ENCODE assay signal across 9 cellular contexts in genomic region chr1:156838972-156839371, GRCh38. TPM values are rescaled to one million over a fixed set of nuclear protein-coding genes. Genes with fewer than 3 reads are reported as not detected.
DNase-seq lines count a peak whose midpoint lies in the region; ATAC-seq, FAIRE-seq and TF ChIP-seq lines count a peak whose summit lies in the region.
"Had no signal": no experiment of that assay in that cellular context is flagged by ENCODE, and none has a peak within 500 bp of the region (broad histone marks: within the 10 kb centered on the region; RNA-seq: fewer than 3 reads in every experiment).

No MANE protein-coding gene starts in this region.

- H3K27me3 ChIP-seq in cardiac muscle cell (peaks cover 36% of the 10 kb centered on the region), PC-9 (ENCODE audit: insufficient read depth, low read depth) (peaks cover 30% of the 10 kb centered on the region; the same call in 1 of the 2 replicates), GM12878 (replicated peaks in 1 of 2; ENCODE audit: control insufficient read depth in 2 of 2, insufficient read depth in 2 of 2, low read length in 1 of 2) (no peaks in the 10 kb centered on the region; a peak in 1 of 4 replicates), tibial artery (peaks cover 0 to 86% of the 10 kb centered on the region in 2 donors)

- no peaks in the 10 kb centered on the region for H3F3A ChIP-seq in PC-9 (ENCODE audit: insufficient read depth, low read depth)

- H3K4me3 ChIP-seq in cardiac muscle cell (no peak overlapping the region), PC-9 (no peak overlapping the region), GM12878 (no peak overlapping the region), tibial artery (no peak overlapping the region)

- peak; percentile 74 for FAIRE-seq in GM12878 (lab: Jason Lieb, UNC)

- no peaks in the 10 kb centered on the region for H3K9me3 ChIP-seq in cardiac muscle cell (ENCODE audit: low read depth)
- no peaks in the 10 kb centered on the region for H3K9me3 ChIP-seq in PC-9 (ENCODE audit: insufficient read depth, low read depth)
- no peaks in the 10 kb centered on the region for H3K9me3 ChIP-seq in GM12878 (replicated peaks; ENCODE audit: control insufficient read depth, insufficient read depth, low read length)
- H3K9me3 ChIP-seq in tibial artery = no peaks in the 10 kb centered on the region

- H3K36me3 ChIP-seq in cardiac muscle cell (no peaks in the 10 kb centered on the region), PC-9 (ENCODE audit: low read depth) (no peaks in the 10 kb centered on the region), GM12878 (ENCODE audit: control insufficient read depth in 2 of 2, insufficient read depth in 2 of 2, low read length in 1 of 2) (no peaks in the 10 kb centered on the region), tibial artery (no peaks in the 10 kb centered on the region)

- no TSS peak for BruUV-seq in PC-9 (replicated peaks; lab: Mats Ljungman, UMichigan)
- no TSS peak for BruUV-seq in GM12878 (replicated peaks; lab: Mats Ljungman, UMichigan)

- TF ChIP-seq RAD21 in GM12878 (IDR thresholded peaks at IDR 0.05; ENCODE audit: insufficient read depth, low read depth, low read length) = peak; percentile 86

- no peak overlapping the region for H3K27ac ChIP-seq in cardiac muscle cell
- H3K27ac ChIP-seq in PC-9 = no peak overlapping the region
- H3K27ac ChIP-seq in GM12878 (ENCODE audit: control insufficient read depth, insufficient read depth) = no peak overlapping the region
- no peak overlapping the region for H3K27ac ChIP-seq in tibial artery

- H2AFZ ChIP-seq in PC-9 (no peak overlapping the region), GM12878 (ENCODE audit: control insufficient read depth, low read depth, low read length) (no peak overlapping the region)

- TF ChIP-seq CTCF in cardiac muscle cell (IDR thresholded peaks at IDR 0.05; ENCODE audit: low read depth, low read length) = peak; percentile 94
- peak; percentile 96 for TF ChIP-seq CTCF in PC-9 (conservative IDR thresholded peaks at IDR 0.05)
- TF ChIP-seq CTCF in GM12878 (IDR thresholded peaks at IDR 0.05 in 2 of 3, conservative IDR thresholded peaks at IDR 0.05 in 1 of 3; ENCODE audit: control insufficient read depth in 2 of 3, extremely low read depth in 1 of 3, insufficient read depth in 1 of 3, low read depth in 3 of 3, low read length in 3 of 3) = peak; percentile 80 to 94 (median 91)
- TF ChIP-seq CTCF in tibial artery (IDR thresholded peaks at IDR 0.05) = peak; percentile 65 to 83

- H3K79me2 ChIP-seq in PC-9 (ENCODE audit: low read depth) (no peaks in the 10 kb centered on the region), GM12878 (ENCODE audit: control insufficient read depth, insufficient read depth, low read length) (no peaks in the 10 kb centered on the region)

- POLR2A ChIA-PET in PC-9 (lab: Charles Lee; ENCODE audit: unreplicated experiment) = no interaction called here
- POLR2A ChIA-PET in GM12878 (lab: Charles Lee) = interaction anchor here (0.6 to 2.8 kb wide), 4 partner anchors 21 to 111 kb away, joined by 3 to 9 read pairs (median 6); partner anchors contain the start of genes ISG20L2, METTL25B and NTRK1

- RAD21 ChIA-PET in GM12878 (lab: Charles Lee; ENCODE audit: unreplicated experiment) = interaction anchor here (0.6 to 6.1 kb wide), 13 partner anchors 10 to 267 kb away, joined by 3 to 113 read pairs (median 6); partner anchors contain the start of genes INSRR, ISG20L2, METTL25B and NTRK1

- intact Hi-C loops in Right ventricle myocardium inferior (cut with DNase I) = loop anchor here (1.0 to 5.0 kb wide), 2 partner anchors 21 to 88 kb away; partner anchors contain the start of gene NTRK1
- intact Hi-C loops in PC-9 (cut with micrococcal nuclease; ENCODE audit: unreplicated experiment) = no loop called here
- intact Hi-C loops in GM12878 (cut with micrococcal nuclease; ENCODE audit: unreplicated experiment) = loop anchor here (1.0 to 5.0 kb wide), 3 partner anchors 21 to 52 kb away; partner anchors contain the start of gene NTRK1
- intact Hi-C loops in tibial artery (cut with DNase I; ENCODE audit: low total_unique reads) = no loop called here

- CTCF ChIA-PET in PC-9 (lab: Charles Lee) (interaction anchor here (0.7 to 1.7 kb wide), 4 partner anchors 21 to 112 kb away, joined by 3 to 4 read pairs (median 4); no protein-coding TSS in a partner anchor), GM12878 (lab: Yijun Ruan, JAX) (interaction anchor here (0.8 to 6.9 kb wide), 36 partner anchors 8 to 251 kb away, joined by 3 to 248 read pairs (median 7); partner anchors contain the start of genes INSRR, ISG20L2, METTL25B and MRPL24)

- H3K9me2 ChIP-seq in PC-9 (ENCODE audit: insufficient read depth) = no peaks in the 10 kb centered on the region

- no peak for TF ChIP-seq EP300 in GM12878 (IDR thresholded peaks at IDR 0.05; ENCODE audit: borderline replicate concordance in 1 of 2, control insufficient read depth in 1 of 2, low read depth in 2 of 2, low read length in 2 of 2)

- ATAC-seq in Right ventricle myocardium inferior (no peak), GM12878 (peak; percentile 57), GM18907 (IDR thresholded peaks at IDR 0.05; ENCODE audit: unreplicated experiment) (no peak)

- 18% methylated on average over 7 of the region's 7 CpGs for WGBS in GM12878 (ENCODE audit: insufficient coverage, insufficient replicate concordance, low lambda C conversion rate, missing lambda C conversion rate)

- in situ Hi-C loops in GM12878 (cut with MboI) = no loop called here

- SMC1A ChIA-PET in GM12878 (lab: Charles Lee; ENCODE audit: uncharacterized antibody, unreplicated experiment) = interaction anchor here (0.7 to 6.8 kb wide), 14 partner anchors 17 to 148 kb away, joined by 3 to 123 read pairs (median 6); partner anchors contain the start of genes INSRR, ISG20L2, METTL25B and NTRK1

- peak; percentile 25 to 49 for DNase-seq in cardiac muscle cell (ENCODE audit: low read depth in 1 of 2, low spot score in 1 of 2)
- DNase-seq in Right ventricle myocardium inferior (ENCODE audit: missing footprints) = no peak
- DNase-seq in PC-9 = peak; percentile 27 to 42
- DNase-seq in GM12878 (ENCODE audit: low read depth, low spot score) = no peak
- DNase-seq in left kidney (ENCODE audit: low read depth, low spot score) = peak; percentile 73
- no peak for DNase-seq in tibial artery
- DNase-seq in NK-92 treated with Interleukin-12 subunit alpha and Interleukin-12 subunit beta, amount 100 ng/mL, for 24 hours (lab: John Stamatoyannopoulos, UW) = no peak

- TF ChIP-seq POLR2A in GM12878 (IDR thresholded peaks at IDR 0.05; ENCODE audit: low read depth, low read length) = no peak

- no peak overlapping the region for H3K9ac ChIP-seq in GM12878 (ENCODE audit: control insufficient read depth, insufficient read depth, low read length)

- H3K4me2 ChIP-seq in PC-9 (no peak overlapping the region), GM12878 (ENCODE audit: control insufficient read depth, insufficient read depth) (no peak overlapping the region)

- H4K20me1 ChIP-seq in PC-9 (ENCODE audit: insufficient read depth) (no peaks in the 10 kb centered on the region), GM12878 (ENCODE audit: control insufficient read depth, insufficient read depth) (0 out of 2 replicates have a peak, but pooled peaks cover 2% of the 10 kb centered on the region)

- no peaks in the 10 kb centered on the region for H3K4me1 ChIP-seq in cardiac muscle cell (ENCODE audit: low read depth)
- H3K4me1 ChIP-seq in PC-9 (replicated peaks; ENCODE audit: insufficient read depth) = no peaks in the 10 kb centered on the region
- H3K4me1 ChIP-seq in GM12878 (ENCODE audit: control insufficient read depth, insufficient read depth, low read length) = peaks cover 24% of the 10 kb centered on the region
- H3K4me1 ChIP-seq in tibial artery = no peaks in the 10 kb centered on the region

RNA-seq across cellular contexts. Expression of gene INSRR, which starts 19.9 kb away (rescaled TPM):
- total RNA-seq in cardiac muscle cell = 0.18 and 0.21 TPM in 2 replicates
- 0.11 and 0.30 TPM in 2 replicates for polyA plus RNA-seq in cardiac muscle cell
- total RNA-seq in Right ventricle myocardium inferior = 0.46 TPM
- total RNA-seq in PC-9 (2021) = not detected in 2 replicates
- not detected in 2 replicates for total RNA-seq in GM12878 (2013; cell fraction: nucleolus; rRNA removed)
- not detected in 2 replicates for total RNA-seq in GM12878 (2014; rRNA removed)
- total RNA-seq in GM12878 (2014; rRNA removed; fragmentation: Illumina TruSeq; extraction: Trizol) = not detected in 2 replicates
- total RNA-seq in GM12878 (2021) = not detected in 2 replicates
- not detected for polyA plus RNA-seq in GM12878 (2011; ENCODE audit: low read depth)
- polyA plus RNA-seq in GM12878 (2011; rRNA removed) = 0.01 TPM in 1 of 2 replicates, not detected in the other
- polyA plus RNA-seq in GM12878 (2011; cell fraction: cytosol; rRNA removed) = not detected in 2 replicates
- polyA plus RNA-seq in GM12878 (2011; cell fraction: nucleus; rRNA removed) = 0.10 and 0.16 TPM in 2 replicates
- polyA plus RNA-seq in GM12878 (2012) = not detected in 2 replicates
- polyA plus RNA-seq in GM12878 (2014; fragmentation: Illumina TruSeq; extraction: Trizol) = not detected in 2 replicates
- polyA plus RNA-seq in GM12878 (2014; fragmentation: Nextera tagmentation; extraction: Ambion mirVana) = not detected
- not detected in 2 replicates for polyA plus RNA-seq in GM12878 (2014; rRNA removed)
- polyA plus RNA-seq in GM12878 (2016; fragmentation: Nextera tagmentation; extraction: Ambion mirVana) = not detected
- 0.05 TPM in 1 of 2 replicates, not detected in the other for polyA minus RNA-seq in GM12878 (2011; rRNA and poly(A)+ RNA removed)
- polyA minus RNA-seq in GM12878 (2011; cell fraction: cytosol; rRNA and poly(A)+ RNA removed) = not detected in 2 replicates
- polyA minus RNA-seq in GM12878 (2011; cell fraction: nucleus; rRNA and poly(A)+ RNA removed) = under 0.01 and 0.10 TPM in 2 replicates

RNA-seq across cellular contexts. Expression of gene NTRK1, which starts 21.7 kb away (rescaled TPM):
- 3.6 and 3.8 TPM in 2 replicates for total RNA-seq in cardiac muscle cell
- 2.4 and 3.9 TPM in 2 replicates for polyA plus RNA-seq in cardiac muscle cell
- 2.4 TPM for total RNA-seq in Right ventricle myocardium inferior
- not detected in 2 replicates for total RNA-seq in PC-9 (2021)
- total RNA-seq in GM12878 (2013; cell fraction: nucleolus; rRNA removed) = not detected in 2 replicates
- total RNA-seq in GM12878 (2014; rRNA removed) = 0.16 and 0.56 TPM in 2 replicates
- not detected in 2 replicates for total RNA-seq in GM12878 (2014; rRNA removed; fragmentation: Illumina TruSeq; extraction: Trizol)
- 0.19 TPM in 1 of 2 replicates, not detected in the other for total RNA-seq in GM12878 (2021)
- not detected for polyA plus RNA-seq in GM12878 (2011; ENCODE audit: low read depth)
- 0.07 and 0.10 TPM in 2 replicates for polyA plus RNA-seq in GM12878 (2011; rRNA removed)
- 0.19 and 0.20 TPM in 2 replicates for polyA plus RNA-seq in GM12878 (2011; cell fraction: cytosol; rRNA removed)
- 0.83 and 1.3 TPM in 2 replicates for polyA plus RNA-seq in GM12878 (2011; cell fraction: nucleus; rRNA removed)
- not detected in 2 replicates for polyA plus RNA-seq in GM12878 (2012)
- not detected in 2 replicates for polyA plus RNA-seq in GM12878 (2014; fragmentation: Illumina TruSeq; extraction: Trizol)
- polyA plus RNA-seq in GM12878 (2014; fragmentation: Nextera tagmentation; extraction: Ambion mirVana) = not detected
- 0.08 TPM in 1 of 2 replicates, not detected in the other for polyA plus RNA-seq in GM12878 (2014; rRNA removed)
- under 1 TPM in 1 of 2 experiments, not detected in 1; 0.40 TPM for polyA plus RNA-seq in GM12878 (2016; fragmentation: Nextera tagmentation; extraction: Ambion mirVana)
- 0.15 and 0.22 TPM in 2 replicates for polyA minus RNA-seq in GM12878 (2011; rRNA and poly(A)+ RNA removed)
- polyA minus RNA-seq in GM12878 (2011; cell fraction: cytosol; rRNA and poly(A)+ RNA removed) = not detected in 2 replicates
- 0.24 TPM in 1 of 2 replicates, not detected in the other for polyA minus RNA-seq in GM12878 (2011; cell fraction: nucleus; rRNA and poly(A)+ RNA removed)

RNA-seq across cellular contexts. Expression of gene SH2D2A, which starts 22.3 kb away (rescaled TPM):
- total RNA-seq in cardiac muscle cell = 2.7 and 3.8 TPM in 2 replicates
- polyA plus RNA-seq in cardiac muscle cell = 1.1 and 5.2 TPM in 2 replicates
- total RNA-seq in Right ventricle myocardium inferior = 2.2 TPM
- 4.0 and 5.8 TPM in 2 replicates for total RNA-seq in PC-9 (2021)
- 22.4 and 23.9 TPM in 2 replicates for total RNA-seq in GM12878 (2013; cell fraction: nucleolus; rRNA removed)
- total RNA-seq in GM12878 (2014; rRNA removed) = 9.9 and 11.4 TPM in 2 replicates
- 4.6 and 5.4 TPM in 2 replicates for total RNA-seq in GM12878 (2014; rRNA removed; fragmentation: Illumina TruSeq; extraction: Trizol)
- 15.9 and 17.4 TPM in 2 replicates for total RNA-seq in GM12878 (2021)
- 1.8 TPM for polyA plus RNA-seq in GM12878 (2011; ENCODE audit: low read depth)
- 3.7 and 9.7 TPM in 2 replicates for polyA plus RNA-seq in GM12878 (2011; rRNA removed)
- 11.4 and 13.8 TPM in 2 replicates for polyA plus RNA-seq in GM12878 (2011; cell fraction: cytosol; rRNA removed)
- polyA plus RNA-seq in GM12878 (2011; cell fraction: nucleus; rRNA removed) = 23.0 and 23.7 TPM in 2 replicates
- 3.4 and 5.8 TPM in 2 replicates for polyA plus RNA-seq in GM12878 (2012)
- 2.2 and 4.4 TPM in 2 replicates for polyA plus RNA-seq in GM12878 (2014; fragmentation: Illumina TruSeq; extraction: Trizol)
- 1 to 10 TPM in 1 of 2 experiments, under 1 TPM in 1; 0.72 to 1.8 TPM for polyA plus RNA-seq in GM12878 (2014; fragmentation: Nextera tagmentation; extraction: Ambion mirVana)
- polyA plus RNA-seq in GM12878 (2014; rRNA removed) = 10.7 and 11.6 TPM in 2 replicates
- polyA plus RNA-seq in GM12878 (2016; fragmentation: Nextera tagmentation; extraction: Ambion mirVana) = 1 to 10 TPM; 6.5 to 7.4 TPM
- polyA minus RNA-seq in GM12878 (2011; rRNA and poly(A)+ RNA removed) = 8.1 and 15.6 TPM in 2 replicates
- 8.7 and 12.3 TPM in 2 replicates for polyA minus RNA-seq in GM12878 (2011; cell fraction: cytosol; rRNA and poly(A)+ RNA removed)
- polyA minus RNA-seq in GM12878 (2011; cell fraction: nucleus; rRNA and poly(A)+ RNA removed) = 19.2 and 32.7 TPM in 2 replicates
- total RNA-seq: skeletal muscle tissue had no signal

RNA-seq across cellular contexts. Expression of gene PEAR1, which starts 54.5 kb away (rescaled TPM):
- 0.14 and 0.57 TPM in 2 replicates for total RNA-seq in cardiac muscle cell
- polyA plus RNA-seq in cardiac muscle cell = 0.59 and 1.1 TPM in 2 replicates
- 8.1 TPM for total RNA-seq in Right ventricle myocardium inferior
- 9.8 and 12.2 TPM in 2 replicates for total RNA-seq in PC-9 (2021)
- not detected in 2 replicates for total RNA-seq in GM12878 (2013; cell fraction: nucleolus; rRNA removed)
- under 0.01 TPM in 1 of 2 replicates, not detected in the other for total RNA-seq in GM12878 (2014; rRNA removed)
- total RNA-seq in GM12878 (2014; rRNA removed; fragmentation: Illumina TruSeq; extraction: Trizol) = not detected in 2 replicates
- not detected in 2 replicates for total RNA-seq in GM12878 (2021)
- not detected for polyA plus RNA-seq in GM12878 (2011; ENCODE audit: low read depth)
- not detected in 2 replicates for polyA plus RNA-seq in GM12878 (2011; rRNA removed)
- polyA plus RNA-seq in GM12878 (2011; cell fraction: cytosol; rRNA removed) = 0.02 TPM in 1 of 2 replicates, not detected in the other
- 0.06 and 0.09 TPM in 2 replicates for polyA plus RNA-seq in GM12878 (2011; cell fraction: nucleus; rRNA removed)
- polyA plus RNA-seq in GM12878 (2012) = 0.04 and 0.05 TPM in 2 replicates
- polyA plus RNA-seq in GM12878 (2014; fragmentation: Illumina TruSeq; extraction: Trizol) = not detected in 2 replicates
- polyA plus RNA-seq in GM12878 (2014; fragmentation: Nextera tagmentation; extraction: Ambion mirVana) = not detected
- polyA plus RNA-seq in GM12878 (2014; rRNA removed) = not detected in 2 replicates
- not detected for polyA plus RNA-seq in GM12878 (2016; fragmentation: Nextera tagmentation; extraction: Ambion mirVana)
- polyA minus RNA-seq in GM12878 (2011; rRNA and poly(A)+ RNA removed) = not detected in 2 replicates
- polyA minus RNA-seq in GM12878 (2011; cell fraction: cytosol; rRNA and poly(A)+ RNA removed) = not detected in 2 replicates
- not detected in 2 replicates for polyA minus RNA-seq in GM12878 (2011; cell fraction: nucleus; rRNA and poly(A)+ RNA removed)

Comparison
In these comparisons a context has a peak if more than half of its experiments do, and no peak if none do; other contexts are left out.
1. DNase-seq: peak in cardiac muscle cell (2 of 2), PC-9 (2 of 2) and left kidney (single experiment); none in Right ventricle myocardium inferior (single experiment), GM12878 (single experiment), tibial artery (0 of 2) and NK-92 treated with Interleukin-12 subunit alpha and Interleukin-12 subunit beta, amount 100 ng/mL, for 24 hours (single experiment).
2. intact Hi-C loops: an anchor here in Right ventricle myocardium inferior (1.0 to 5.0 kb wide) and GM12878 (1.0 to 5.0 kb wide); none called in PC-9 and tibial artery.
3. Peak in every context shown above with its lines, with median percentiles within 50 percentile points of each other: CTCF ChIP-seq.